ENCODE assay signal across 18 cellular contexts in genomic region chr4:156977435-156978160, GRCh38. TPM values are rescaled to one million over a fixed set of nuclear protein-coding genes. Genes with fewer than 3 reads are reported as not detected.
DNase-seq lines count a peak whose midpoint lies in the region; FAIRE-seq and TF ChIP-seq lines count a peak whose summit lies in the region.
"Had no signal": no experiment of that assay in that cellular context is flagged by ENCODE, and none has a peak within 500 bp of the region (broad histone marks: within the 10 kb centered on the region; RNA-seq: fewer than 3 reads in every experiment).

No MANE protein-coding gene starts in this region.

- BruUV-seq in A673 (replicated peaks; lab: Mats Ljungman, UMichigan), result no TSS peak

- CTCF ChIA-PET in A673 (lab: Charles Lee), result no interaction called here

- H3K9me3 Mint-ChIP-seq in astrocyte (ENCODE audit: unreplicated experiment), result no peaks in the 10 kb centered on the region
- H3K9me3 Mint-ChIP-seq: activated naive CD8-positive, alpha-beta T cell treated with anti-CD3 and anti-CD28 coated beads for 36 hours; dendritic cell treated with granulocyte-macrophage colony-stimulating factor and Interleukin-4, amounts not matched to agents 40 ng/mL and 50 ng/mL, for 4 days had no signal

- H3K36me3 ChIP-seq in ACC112 (ENCODE audit: insufficient read depth, low read length) (no peaks in the 10 kb centered on the region), astrocyte (ENCODE audit: insufficient read depth, low read length) (no peaks in the 10 kb centered on the region), A673 (ENCODE audit: insufficient read depth, low read length, poor library complexity, severe bottlenecking) (no peaks in the 10 kb centered on the region)
- H3K36me3 ChIP-seq: left ventricle myocardium inferior, WERI-Rb-1 had no signal

- H3K4me1 ChIP-seq in ACC112 (ENCODE audit: control insufficient read depth, insufficient read depth, low read length, unreplicated experiment) (peaks cover 60% of the 10 kb centered on the region), astrocyte (ENCODE audit: insufficient read depth, low read length) (peaks cover 50% of the 10 kb centered on the region), A673 (ENCODE audit: insufficient read depth, low read length, poor library complexity, severe bottlenecking) (peaks cover 31% of the 10 kb centered on the region)

- TF ChIP-seq CTCF in astrocyte (IDR thresholded peaks at IDR 0.05; ENCODE audit: insufficient read depth, low read depth, low read length) (no peak), A673 (conservative IDR thresholded peaks at IDR 0.05; ENCODE audit: low read depth, low read length) (no peak)

- peak; percentile 100 for FAIRE-seq in astrocyte (lab: Jason Lieb, UNC)
- FAIRE-seq: A204.1 had no signal

- intact Hi-C loops in A673 (cut with micrococcal nuclease; ENCODE audit: unreplicated experiment), result loop anchor here (10.0 kb wide), 1 partner anchor 997 kb away; no protein-coding TSS in a partner anchor

- H3K79me2 ChIP-seq in ACC112 (ENCODE audit: control insufficient read depth, insufficient read depth, low read length, unreplicated experiment) (no peaks in the 10 kb centered on the region), astrocyte (ENCODE audit: insufficient read depth, low read length) (no peaks in the 10 kb centered on the region)

- peak overlapping the region; percentile 35 for H3K4me3 ChIP-seq in ACC112 (ENCODE audit: low read depth, low read length)
- H3K4me3 ChIP-seq in astrocyte (ENCODE audit: insufficient read depth, low read depth, low read length), result no peak overlapping the region
- no peak overlapping the region for H3K4me3 ChIP-seq in A673 (ENCODE audit: low read depth, low read length, poor library complexity, severe bottlenecking)
- H3K4me3 ChIP-seq: left ventricle myocardium inferior had no signal

- peak overlapping the region; percentile 76 for H3K27ac ChIP-seq in ACC112 (ENCODE audit: low read depth, low read length)
- H3K27ac ChIP-seq in astrocyte (ENCODE audit: low read depth, low read length), result peak overlapping the region; percentile 78
- H3K27ac ChIP-seq in A673 (ENCODE audit: low read depth, low read length, poor library complexity, severe bottlenecking), result no peak overlapping the region
- H3K27ac ChIP-seq: left ventricle myocardium inferior, WERI-Rb-1 had no signal

- no peak overlapping the region for H3K4me3 Mint-ChIP-seq in astrocyte (ENCODE audit: unreplicated experiment)
- H3K4me3 Mint-ChIP-seq: activated naive CD8-positive, alpha-beta T cell treated with anti-CD3 and anti-CD28 coated beads for 36 hours; dendritic cell treated with granulocyte-macrophage colony-stimulating factor and Interleukin-4, amounts not matched to agents 40 ng/mL and 50 ng/mL, for 4 days; IgD-negative memory B cell had no signal

- H3K9ac ChIP-seq in astrocyte (ENCODE audit: low read length), result peak overlapping the region; percentile 42

- H3K36me3 Mint-ChIP-seq in astrocyte (ENCODE audit: low read depth, unreplicated experiment), result no peaks in the 10 kb centered on the region
- H3K36me3 Mint-ChIP-seq: activated naive CD8-positive, alpha-beta T cell treated with anti-CD3 and anti-CD28 coated beads for 36 hours; IgD-negative memory B cell had no signal

- H3K4me2 ChIP-seq in astrocyte (ENCODE audit: low read length), result peak overlapping the region; percentile 68

- H2AFZ ChIP-seq in ACC112 (ENCODE audit: low read length, unreplicated experiment), result peak overlapping the region; percentile 58
- no peak overlapping the region for H2AFZ ChIP-seq in astrocyte (ENCODE audit: low read depth, low read length)

- H4K20me1 ChIP-seq in astrocyte (ENCODE audit: insufficient read depth, low read length), result no peaks in the 10 kb centered on the region

- peak overlapping the region; percentile 80 for H3K27ac Mint-ChIP-seq in astrocyte (ENCODE audit: unreplicated experiment)
- H3K27ac Mint-ChIP-seq: activated naive CD8-positive, alpha-beta T cell treated with anti-CD3 and anti-CD28 coated beads for 36 hours; dendritic cell treated with granulocyte-macrophage colony-stimulating factor and Interleukin-4, amounts not matched to agents 40 ng/mL and 50 ng/mL, for 4 days; IgD-negative memory B cell had no signal

- H3K27me3 ChIP-seq in ACC112 (ENCODE audit: insufficient read depth, low read length), result no peaks in the 10 kb centered on the region
- no peaks in the 10 kb centered on the region for H3K27me3 ChIP-seq in astrocyte (ENCODE audit: insufficient read depth, low read length)
- no peaks in the 10 kb centered on the region for H3K27me3 ChIP-seq in A673 (replicated peaks; ENCODE audit: insufficient read depth, low read depth, low read length, poor library complexity)

- no peaks in the 10 kb centered on the region for H3K27me3 Mint-ChIP-seq in astrocyte (ENCODE audit: low read depth, unreplicated experiment)

- DNase-seq in HS-27A (ENCODE audit: low read depth) (peak; percentile 93), astrocyte (ENCODE audit: low read depth) (peak; percentile 97), iris pigment epithelial cell (ENCODE audit: low read depth) (peak; percentile 97), A673 (ENCODE audit: low spot score) (no peak), NCI-H748 (lab: John Stamatoyannopoulos, UW; ENCODE audit: unreplicated experiment) (no peak), CD1c-positive myeloid dendritic cell (ENCODE audit: extremely low spot score) (no peak)
- DNase-seq in activated naive CD4-positive, alpha-beta T cell treated with Interleukin-2 at 50 U/mL for 16 hours, result no peak
- DNase-seq: activated CD8-positive, alpha-beta memory T cell treated with anti-CD3 and anti-CD28 coated beads, Interleukin-2, amount 50 U/mL, for 48 hours; activated naive CD8-positive, alpha-beta T cell treated with anti-CD3 and anti-CD28 coated beads for 36 hours; left ventricle myocardium inferior; NCI-H1436 treated with DMSO at 0.1 percent for 48 hours; NCI-H774; SIG-M5; WERI-Rb-1 had no signal

- POLR2A ChIA-PET in A673 (lab: Charles Lee; ENCODE audit: low non-redundant PET), result no interaction called here

- peaks cover 61% of the 10 kb centered on the region for H3K4me1 Mint-ChIP-seq in astrocyte (ENCODE audit: low read depth, unreplicated experiment)
- H3K4me1 Mint-ChIP-seq: activated naive CD8-positive, alpha-beta T cell treated with anti-CD3 and anti-CD28 coated beads for 36 hours; IgD-negative memory B cell had no signal

- H3K9me3 ChIP-seq in astrocyte (ENCODE audit: insufficient read depth, low read depth, low read length) (no peaks in the 10 kb centered on the region), A673 (ENCODE audit: low read depth, low read length, poor library complexity, severe bottlenecking) (no peaks in the 10 kb centered on the region)
- H3K9me3 ChIP-seq: left ventricle myocardium inferior had no signal

RNA-seq across cellular contexts. Expression of gene PDGFC, which starts 6.0 kb away (rescaled TPM):
- total RNA-seq in astrocyte, result 167 and 188 TPM in 2 replicates
- 28.0 and 32.6 TPM in 2 replicates for total RNA-seq in A673 (2021)
- total RNA-seq: activated naive CD8-positive, alpha-beta T cell treated with anti-CD3 and anti-CD28 coated beads for 36 hours had no signal

Comparison
In these comparisons a context has a peak if more than half of its experiments do, and no peak if none do; other contexts are left out.
1. DNase-seq: peak in HS-27A (single experiment), astrocyte (single experiment) and iris pigment epithelial cell (single experiment); none in activated naive CD4-positive, alpha-beta T cell treated with Interleukin-2 at 50 U/mL for 16 hours (single experiment), A673 (single experiment), NCI-H748 (single experiment) and CD1c-positive myeloid dendritic cell (single experiment).